ENCODE assay signal across 8 cellular contexts in genomic region chr1:65255088-65256050, GRCh38.
DNase-seq lines count a peak whose midpoint lies in the region; ATAC-seq and TF ChIP-seq lines count a peak whose summit lies in the region.

No MANE protein-coding gene starts in this region.

- no peaks in the 10 kb centered on the region for H3K36me3 ChIP-seq in iPS-18a (ENCODE audit: control insufficient read depth, low read depth, low read length)

- H3K9me3 ChIP-seq in iPS-18a (ENCODE audit: control insufficient read depth, low read depth, low read length), result no peaks in the 10 kb centered on the region

- no peaks in the 10 kb centered on the region for H3K4me1 ChIP-seq in iPS-18a (ENCODE audit: control insufficient read depth, low read depth, low read length)

- in situ Hi-C loops in astrocyte of the spinal cord (cut with HindIII; ENCODE audit: low sequenced_read_pairs), result no loop called here

- H3K4me3 ChIP-seq in astrocyte of the spinal cord (ENCODE audit: low read depth, low read length), result peak overlapping the region; percentile 56
- peak overlapping the region; percentile 76 for H3K4me3 ChIP-seq in iPS-18a (ENCODE audit: low read length)
- peak overlapping the region; percentile 66 for H3K4me3 ChIP-seq in skeletal muscle cell (ENCODE audit: low read depth, low read length)

- H3K27ac ChIP-seq in iPS-18a (ENCODE audit: low read length), result no peak overlapping the region

- H3K27me3 ChIP-seq in iPS-18a (ENCODE audit: control insufficient read depth, insufficient read depth, low read length), result peaks cover 30% of the 10 kb centered on the region

- H3K9ac ChIP-seq in iPS-18a (ENCODE audit: low read length), result peak overlapping the region; percentile 40

- ATAC-seq in HG02970 (IDR thresholded peaks at IDR 0.05; ENCODE audit: low FRiP score, unreplicated experiment) (no peak), HG03135 (IDR thresholded peaks at IDR 0.05; ENCODE audit: unreplicated experiment) (no peak)

- peak; percentile 65 for DNase-seq in DMS 273 (lab: John Stamatoyannopoulos, UW; ENCODE audit: unreplicated experiment)
- no peak for DNase-seq in DMS 273 treated with DMSO at 0.1 percent for 48 hours (lab: John Stamatoyannopoulos, UW)
- peak; percentile 47 for DNase-seq in NCI-H146 (lab: John Stamatoyannopoulos, UW)
- DNase-seq in astrocyte of the spinal cord (ENCODE audit: low read depth, low spot score), result peak; percentile 21
- DNase-seq in skeletal muscle cell (ENCODE audit: low read depth), result no peak

- no peak for TF ChIP-seq CTCF in astrocyte of the spinal cord (IDR thresholded peaks at IDR 0.05; ENCODE audit: low read depth, low read length)

Comparison
In these comparisons a context has a peak if more than half of its experiments do, and no peak if none do; other contexts are left out.
1. DNase-seq: peak in DMS 273 (single experiment), NCI-H146 (single experiment) and astrocyte of the spinal cord (single experiment); none in DMS 273 treated with DMSO at 0.1 percent for 48 hours (single experiment) and skeletal muscle cell (single experiment).
2. Peak in every context shown above with its lines, with median percentiles within 50 percentile points of each other: H3K4me3 ChIP-seq.